ENCODE assay signal across 1 cellular context in the genomic region with DNA sequence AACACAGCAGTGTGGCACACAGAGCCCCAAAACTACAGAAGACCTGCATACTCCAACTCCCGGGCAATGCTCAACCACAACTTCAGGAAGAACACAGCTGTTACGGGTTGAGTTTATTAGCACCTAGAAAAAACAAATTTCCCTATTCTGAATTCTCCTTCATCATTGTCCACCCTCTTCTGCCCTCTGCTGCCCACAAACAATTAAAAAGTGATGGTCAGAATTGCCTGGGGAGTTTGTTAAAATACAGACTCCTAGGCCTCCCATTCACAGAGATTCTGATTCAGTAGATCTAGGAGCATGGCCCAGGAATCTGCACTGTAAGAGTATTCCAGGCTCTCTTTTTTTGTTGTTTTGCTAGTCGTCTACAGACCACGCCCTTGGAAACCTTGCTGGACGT.
TF ChIP-seq lines count a peak whose summit lies in the region.

No MANE protein-coding gene starts in this region.

TF ChIP-seq in liver, 16 proteins besides CTCF, POLR2A, EP300 and RAD21 (continued from another document):
- TF ChIP-seq, protein P1, sequence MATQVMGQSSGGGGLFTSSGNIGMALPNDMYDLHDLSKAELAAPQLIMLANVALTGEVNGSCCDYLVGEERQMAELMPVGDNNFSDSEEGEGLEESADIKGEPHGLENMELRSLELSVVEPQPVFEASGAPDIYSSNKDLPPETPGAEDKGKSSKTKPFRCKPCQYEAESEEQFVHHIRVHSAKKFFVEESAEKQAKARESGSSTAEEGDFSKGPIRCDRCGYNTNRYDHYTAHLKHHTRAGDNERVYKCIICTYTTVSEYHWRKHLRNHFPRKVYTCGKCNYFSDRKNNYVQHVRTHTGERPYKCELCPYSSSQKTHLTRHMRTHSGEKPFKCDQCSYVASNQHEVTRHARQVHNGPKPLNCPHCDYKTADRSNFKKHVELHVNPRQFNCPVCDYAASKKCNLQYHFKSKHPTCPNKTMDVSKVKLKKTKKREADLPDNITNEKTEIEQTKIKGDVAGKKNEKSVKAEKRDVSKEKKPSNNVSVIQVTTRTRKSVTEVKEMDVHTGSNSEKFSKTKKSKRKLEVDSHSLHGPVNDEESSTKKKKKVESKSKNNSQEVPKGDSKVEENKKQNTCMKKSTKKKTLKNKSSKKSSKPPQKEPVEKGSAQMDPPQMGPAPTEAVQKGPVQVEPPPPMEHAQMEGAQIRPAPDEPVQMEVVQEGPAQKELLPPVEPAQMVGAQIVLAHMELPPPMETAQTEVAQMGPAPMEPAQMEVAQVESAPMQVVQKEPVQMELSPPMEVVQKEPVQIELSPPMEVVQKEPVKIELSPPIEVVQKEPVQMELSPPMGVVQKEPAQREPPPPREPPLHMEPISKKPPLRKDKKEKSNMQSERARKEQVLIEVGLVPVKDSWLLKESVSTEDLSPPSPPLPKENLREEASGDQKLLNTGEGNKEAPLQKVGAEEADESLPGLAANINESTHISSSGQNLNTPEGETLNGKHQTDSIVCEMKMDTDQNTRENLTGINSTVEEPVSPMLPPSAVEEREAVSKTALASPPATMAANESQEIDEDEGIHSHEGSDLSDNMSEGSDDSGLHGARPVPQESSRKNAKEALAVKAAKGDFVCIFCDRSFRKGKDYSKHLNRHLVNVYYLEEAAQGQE (IDR thresholded peaks at IDR 0.05): no peak
- TF ChIP-seq NR2F2 (IDR thresholded peaks at IDR 0.05) (no peak), EGR1 (IDR thresholded peaks at IDR 0.05; ENCODE audit: low read depth in 2 of 2) (no peak)
- TF ChIP-seq, protein P2, sequence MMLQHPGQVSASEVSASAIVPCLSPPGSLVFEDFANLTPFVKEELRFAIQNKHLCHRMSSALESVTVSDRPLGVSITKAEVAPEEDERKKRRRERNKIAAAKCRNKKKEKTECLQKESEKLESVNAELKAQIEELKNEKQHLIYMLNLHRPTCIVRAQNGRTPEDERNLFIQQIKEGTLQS (IDR thresholded peaks at IDR 0.05): no peak
TF ChIP-seq in liver: peak in this region for 0.
